Comparison of ENCODE assay signal across 11 cellular contexts in genomic region chr6:169803291-169803811, GRCh38. TPM values are rescaled to one million over a fixed set of nuclear protein-coding genes. Genes with fewer than 3 reads are reported as not detected.
A peak's percentile ranks its signal among the peaks of the same experiment; 100 is the strongest.
DNase-seq lines count a peak whose midpoint lies in the region; ATAC-seq, FAIRE-seq and TF ChIP-seq lines count a peak whose summit lies in the region.
"Had no signal": no experiment of that assay in that cellular context is flagged by ENCODE, and none has a peak within 500 bp of the region (broad histone marks: within the 10 kb centered on the region; RNA-seq: fewer than 3 reads in every experiment).

No MANE protein-coding gene starts in this region.

- H3K4me1 ChIP-seq in Panc1 (ENCODE audit: control insufficient read depth, insufficient read depth, low read length) = peaks cover 33% of the 10 kb centered on the region
- no peaks in the 10 kb centered on the region for H3K4me1 ChIP-seq in tibial artery

- DNase-seq in Panc1 (ENCODE audit: low read depth, low spot score) (no peak), myocyte (ENCODE audit: low read depth) (peak; percentile 56), tibial artery (no peak), GM12892 (ENCODE audit: insufficient read length) (no peak)
- DNase-seq: mesenchymal stem cell, NCI-H1048 had no signal

- ATAC-seq in GM18502 (IDR thresholded peaks at IDR 0.05; ENCODE audit: poor library complexity, unreplicated experiment) (peak; percentile 45), HG02759 (IDR thresholded peaks at IDR 0.05; ENCODE audit: unreplicated experiment) (peak; percentile 56), Panc1 (no peak), GM21576 (IDR thresholded peaks at IDR 0.05; ENCODE audit: unreplicated experiment) (no peak), HG02623 (IDR thresholded peaks at IDR 0.05; ENCODE audit: unreplicated experiment) (no peak)

- POLR2A ChIA-PET in Panc1 (lab: Charles Lee) = interaction anchor here (0.7 kb wide), 1 partner anchor 384 kb away, joined by 11 read pairs; no protein-coding TSS in a partner anchor

- intact Hi-C loops in Panc1 (cut with micrococcal nuclease; ENCODE audit: unreplicated experiment) = no loop called here
- intact Hi-C loops in tibial artery (cut with DNase I; ENCODE audit: low total_unique reads) = no loop called here

- FAIRE-seq in GM12892 (lab: Jason Lieb, UNC) = no peak

- H3K4me3 ChIP-seq in Panc1 (ENCODE audit: low read depth in 2 of 2, low read length in 2 of 2) (no peak overlapping the region), tibial artery (no peak overlapping the region)
- H3K4me3 ChIP-seq: tibial nerve had no signal

- no TSS peak for BruUV-seq in Panc1 (replicated peaks; lab: Mats Ljungman, UMichigan)

- CTCF ChIA-PET in Panc1 (lab: Charles Lee) = interaction anchor here (0.6 to 4.2 kb wide), 4 partner anchors 10 to 727 kb away, joined by 3 to 27 read pairs (median 4); no protein-coding TSS in a partner anchor

- H3K9me3 ChIP-seq in Panc1 (ENCODE audit: control insufficient read depth, insufficient read depth, low read depth, low read length) (no peaks in the 10 kb centered on the region), tibial artery (no peaks in the 10 kb centered on the region)
- H3K9me3 ChIP-seq: tibial nerve had no signal

- TF ChIP-seq POLR2A in GM12892 (IDR thresholded peaks at IDR 0.05; ENCODE audit: low read depth, low read length) = no peak

- in situ Hi-C loops in Panc1 (cut with HindIII; ENCODE audit: low pct_unique_long_range_greater_than_20kb, low sequenced_read_pairs) = no loop called here

- H3K27me3 ChIP-seq in Panc1 (ENCODE audit: control insufficient read depth, insufficient read depth, low read length) = no peaks in the 10 kb centered on the region; the same call in 1 of the 2 replicates
- H3K27me3 ChIP-seq in tibial artery = peaks cover 0 to 11% of the 10 kb centered on the region in 2 donors
- H3K27me3 ChIP-seq: tibial nerve had no signal

- H3K27ac ChIP-seq in Panc1 (ENCODE audit: low read length) (0 out of 2 replicates have a peak overlapping the region, but pooled peaks have one; percentile 20), tibial artery (no peak overlapping the region)
- H3K27ac ChIP-seq: tibial nerve had no signal

- no peak for TF ChIP-seq CTCF in Panc1 (IDR thresholded peaks at IDR 0.05)
- no peak for TF ChIP-seq CTCF in tibial artery (IDR thresholded peaks at IDR 0.05)

- no peaks in the 10 kb centered on the region for H3K36me3 ChIP-seq in Panc1 (ENCODE audit: control insufficient read depth, insufficient read depth, low read length)
- no peaks in the 10 kb centered on the region for H3K36me3 ChIP-seq in tibial artery
- H3K36me3 ChIP-seq: tibial nerve had no signal

RNA-seq across cellular contexts. Expression of gene ERMARD, which starts 51.9 kb away (rescaled TPM):
- 38.5 TPM for total RNA-seq in Panc1 (2021; ENCODE audit: unreplicated experiment)
- polyA plus RNA-seq in Panc1 (2012; ENCODE audit: insufficient read length) = 37.7 TPM
- 13.5 and 20.8 TPM in 2 replicates for total RNA-seq in myocyte
- polyA plus RNA-seq in myocyte (2012) = 26.9 TPM
- polyA plus RNA-seq in GM12892 (2012; ENCODE audit: missing spikeins) = 29.0 TPM

RNA-seq across cellular contexts. Expression of gene DYNLT2, which starts 52.0 kb away (rescaled TPM):
- 2.1 TPM for total RNA-seq in Panc1 (2021; ENCODE audit: unreplicated experiment)
- 0.87 TPM for polyA plus RNA-seq in Panc1 (2012; ENCODE audit: insufficient read length)
- total RNA-seq in myocyte = 3.0 and 3.1 TPM in 2 replicates
- 1.3 TPM for polyA plus RNA-seq in myocyte (2012)
- polyA plus RNA-seq in GM12892 (2012; ENCODE audit: missing spikeins) = 3.5 TPM

Comparison
In these comparisons a context has a peak if more than half of its experiments do, and no peak if none do; other contexts are left out.
1. ATAC-seq: peak in GM18502 (single experiment) and HG02759 (single experiment); none in Panc1 (single experiment), GM21576 (single experiment) and HG02623 (single experiment).